8 cellular contexts compared by ENCODE assay signal in genomic region chr1:31932491-31933316, GRCh38. TPM values are rescaled to one million over a fixed set of nuclear protein-coding genes. Genes with fewer than 3 reads are reported as not detected.
DNase-seq lines count a peak whose midpoint lies in the region; ATAC-seq and TF ChIP-seq lines count a peak whose summit lies in the region.

No MANE protein-coding gene starts in this region.

- H3K4me1 ChIP-seq in BLaER1: peaks cover 88% of the 10 kb centered on the region

- no peak overlapping the region for H3K9ac ChIP-seq in BLaER1

- peaks cover 6% of the 10 kb centered on the region; the same call in 1 of the 2 replicates for H3K36me3 ChIP-seq in BLaER1

- ATAC-seq in memory B cell (ENCODE audit: low read depth) (peak; percentile 24), GM21528 (IDR thresholded peaks at IDR 0.05; ENCODE audit: low FRiP score, unreplicated experiment) (no peak), HG03571 (IDR thresholded peaks at IDR 0.05; ENCODE audit: unreplicated experiment) (no peak)

- peak in 1 of 2 experiments; percentile 49 for DNase-seq in HL-60 (ENCODE audit: low read depth in 1 of 2, low spot score in 1 of 2)
- DNase-seq in activated naive CD8-positive, alpha-beta T cell treated with anti-CD3 and anti-CD28 coated beads for 36 hours: no peak
- no peak for DNase-seq in memory B cell (ENCODE audit: low spot score in 2 of 2)
- no peak for DNase-seq in NOMO-1 treated with DMSO at 0.1 percent for 48 hours (lab: John Stamatoyannopoulos, UW; ENCODE audit: unreplicated experiment)
- no peak for DNase-seq in activated gamma-delta T cell treated with Interleukin-2 at 50 U/mL for 16 hours

- no peaks in the 10 kb centered on the region for H3K9me3 Mint-ChIP-seq in activated naive CD8-positive, alpha-beta T cell treated with anti-CD3 and anti-CD28 coated beads for 36 hours
- H3K9me3 Mint-ChIP-seq in memory B cell: no peaks in the 10 kb centered on the region

- peaks cover 54% of the 10 kb centered on the region for H3K36me3 Mint-ChIP-seq in activated naive CD8-positive, alpha-beta T cell treated with anti-CD3 and anti-CD28 coated beads for 36 hours
- H3K36me3 Mint-ChIP-seq in memory B cell: peaks cover 9% of the 10 kb centered on the region

- peak overlapping the region; percentile 74 for H3K4me3 Mint-ChIP-seq in activated naive CD8-positive, alpha-beta T cell treated with anti-CD3 and anti-CD28 coated beads for 36 hours
- H3K4me3 Mint-ChIP-seq in memory B cell: peak overlapping the region; percentile 80

- H4K20me1 ChIP-seq in BLaER1: peaks cover 99% of the 10 kb centered on the region

- H3K9me3 ChIP-seq in BLaER1: no peaks in the 10 kb centered on the region

- no peaks in the 10 kb centered on the region for H3K27me3 Mint-ChIP-seq in activated naive CD8-positive, alpha-beta T cell treated with anti-CD3 and anti-CD28 coated beads for 36 hours
- H3K27me3 Mint-ChIP-seq in memory B cell: no peaks in the 10 kb centered on the region

- no peak for TF ChIP-seq CTCF in HL-60 (IDR thresholded peaks at IDR 0.05; ENCODE audit: insufficient read depth, low read length)

- H3K27ac Mint-ChIP-seq in activated naive CD8-positive, alpha-beta T cell treated with anti-CD3 and anti-CD28 coated beads for 36 hours: peak overlapping the region; percentile 98
- peak overlapping the region; percentile 96 for H3K27ac Mint-ChIP-seq in memory B cell

- H3K27ac ChIP-seq in BLaER1 (no peak overlapping the region), HL-60 (replicated peaks) (peak overlapping the region; percentile 23; the same call in 1 of the 2 replicates)

- H3K4me1 Mint-ChIP-seq in activated naive CD8-positive, alpha-beta T cell treated with anti-CD3 and anti-CD28 coated beads for 36 hours: peaks cover 79% of the 10 kb centered on the region
- H3K4me1 Mint-ChIP-seq in memory B cell: peaks cover 44% of the 10 kb centered on the region

- H3K27me3 ChIP-seq in BLaER1 (no peaks in the 10 kb centered on the region), HL-60 (ENCODE audit: insufficient read depth, poor library complexity, severe bottlenecking) (no peaks in the 10 kb centered on the region)

- H3K4me3 ChIP-seq in BLaER1 (no peak overlapping the region), HL-60 (replicated peaks; ENCODE audit: insufficient read depth, low read length) (no peak overlapping the region)

- H3K4me2 ChIP-seq in BLaER1: peak overlapping the region; percentile 93

RNA-seq across cellular contexts. Expression of gene PTP4A2, which starts 5.5 kb away (rescaled TPM):
- total RNA-seq in activated naive CD8-positive, alpha-beta T cell treated with anti-CD3 and anti-CD28 coated beads for 36 hours: 100 to 1,000 TPM; 342 to 357 TPM
